ENCODE assay signal across 18 cellular contexts in genomic region chr12:119809023-119809422, GRCh38.
DNase-seq lines count a peak whose midpoint lies in the region; ATAC-seq and TF ChIP-seq lines count a peak whose summit lies in the region.
"Had no signal": no experiment of that assay in that cellular context is flagged by ENCODE, and none has a peak within 500 bp of the region (broad histone marks: within the 10 kb centered on the region; RNA-seq: fewer than 3 reads in every experiment).

No MANE protein-coding gene starts in this region.

- H4K91ac ChIP-seq in mesenchymal stem cell (ENCODE audit: low read length): no peak overlapping the region

- no peaks in the 10 kb centered on the region for H3K9me2 ChIP-seq in PC-3 (replicated peaks; ENCODE audit: low read length)

- ATAC-seq in PC-3: no peak

- H3K27me3 ChIP-seq in PC-3 (ENCODE audit: low read length) (no peaks in the 10 kb centered on the region), mesenchymal stem cell (ENCODE audit: control insufficient read depth in 1 of 2, insufficient read depth in 1 of 2, low read length in 2 of 2) (no peaks in the 10 kb centered on the region)

- no TSS peak for BruUV-seq in PC-3 (replicated peaks; lab: Mats Ljungman, UMichigan)

- no peak overlapping the region for H3K18ac ChIP-seq in mesenchymal stem cell (ENCODE audit: low read depth in 1 of 2, low read length in 2 of 2)

- no peak overlapping the region for H2BK15ac ChIP-seq in mesenchymal stem cell (ENCODE audit: low read depth, poor library complexity, severe bottlenecking)

- intact Hi-C loops in PC-3 (cut with micrococcal nuclease): loop anchor here (5.0 to 10.0 kb wide), 2 partner anchors 126 to 278 kb away; no protein-coding TSS in a partner anchor

- in situ Hi-C loops in GM13977 (cut with MboI; ENCODE audit: low pct_unique_long_range_greater_than_20kb, low sequenced_read_pairs, unreplicated experiment): no loop called here

- POLR2A ChIA-PET in PC-3 (lab: Charles Lee; ENCODE audit: unreplicated experiment): no interaction called here

- no peak overlapping the region for H2BK5ac ChIP-seq in mesenchymal stem cell (ENCODE audit: low read depth, low read length, poor library complexity, severe bottlenecking)

- H3K9ac ChIP-seq in PC-3 (ENCODE audit: low read length) (no peak overlapping the region), mesenchymal stem cell (ENCODE audit: low read length) (no peak overlapping the region)

- no peak overlapping the region for H2AK5ac ChIP-seq in mesenchymal stem cell (ENCODE audit: low read length, severe bottlenecking)

- no peak overlapping the region for H2AFZ ChIP-seq in PC-3 (ENCODE audit: low read length)
- peak overlapping the region; percentile 31 for H2AFZ ChIP-seq in mesenchymal stem cell (ENCODE audit: low read depth, low read length)

- peaks cover 4% of the 10 kb centered on the region for H3F3A ChIP-seq in PC-3 (ENCODE audit: low read length, unreplicated experiment)

- peaks cover 29% of the 10 kb centered on the region for H3K4me1 ChIP-seq in PC-3 (ENCODE audit: insufficient read depth, low read length)
- peaks cover 3% of the 10 kb centered on the region for H3K4me1 ChIP-seq in mesenchymal stem cell (ENCODE audit: control insufficient read depth, insufficient read depth, low read depth, low read length)

- H4K20me1 ChIP-seq in PC-3 (ENCODE audit: low read length): no peaks in the 10 kb centered on the region

- H3K14ac ChIP-seq in mesenchymal stem cell (ENCODE audit: low read length in 2 of 2): no peak overlapping the region

- H3K4me2 ChIP-seq in PC-3 (ENCODE audit: low read length): peak overlapping the region; percentile 15
- H3K4me2 ChIP-seq in mesenchymal stem cell (ENCODE audit: low read length, poor library complexity, severe bottlenecking): no peak overlapping the region

- H3K9me3 ChIP-seq in PC-3 (ENCODE audit: low read length) (no peaks in the 10 kb centered on the region), mesenchymal stem cell (ENCODE audit: control insufficient read depth, low read length) (no peaks in the 10 kb centered on the region)
- H3K9me3 ChIP-seq: esophagus muscularis mucosa had no signal

- H3K4me3 ChIP-seq in PC-3 (ENCODE audit: low read length) (no peak overlapping the region), mesenchymal stem cell (ENCODE audit: insufficient read depth in 1 of 2, low read depth in 1 of 2, low read length in 2 of 2) (no peak overlapping the region)
- H3K4me3 ChIP-seq: dorsolateral prefrontal cortex, esophagus muscularis mucosa, lung had no signal

- H3K79me1 ChIP-seq in mesenchymal stem cell (replicated peaks; ENCODE audit: low read length, poor library complexity, severe bottlenecking): peaks cover 19% of the 10 kb centered on the region

- H3K36me3 ChIP-seq in PC-3 (ENCODE audit: low read depth, low read length) (peaks cover 11% of the 10 kb centered on the region; the same call in 1 of the 2 replicates), mesenchymal stem cell (ENCODE audit: control insufficient read depth in 1 of 2, insufficient read depth in 2 of 2, low read depth in 1 of 2, low read length in 2 of 2) (no peaks in the 10 kb centered on the region)
- H3K36me3 ChIP-seq: esophagus muscularis mucosa had no signal

- 100% methylated on average over 1 of the region's 2 CpGs for WGBS in mesenchymal stem cell

- CTCF ChIA-PET in PC-3 (lab: Charles Lee): no interaction called here

- H4K8ac ChIP-seq in mesenchymal stem cell (ENCODE audit: low read length): no peak overlapping the region

- H3K23ac ChIP-seq in mesenchymal stem cell (ENCODE audit: low read length in 2 of 2): no peak overlapping the region

- H2BK120ac ChIP-seq in mesenchymal stem cell (ENCODE audit: low read depth, low read length): no peak overlapping the region

- H2BK12ac ChIP-seq in mesenchymal stem cell (ENCODE audit: low read length in 2 of 2): no peak overlapping the region

- H3K79me2 ChIP-seq in PC-3 (ENCODE audit: low read length): peaks cover 10% of the 10 kb centered on the region; the same call in 1 of the 2 replicates

- H3K27ac ChIP-seq in PC-3 (ENCODE audit: low read length) (peak overlapping the region; percentile 6), mesenchymal stem cell (ENCODE audit: low read length, poor library complexity, severe bottlenecking) (no peak overlapping the region)
- H3K27ac ChIP-seq: dorsolateral prefrontal cortex, esophagus muscularis mucosa had no signal

- H3K4ac ChIP-seq in mesenchymal stem cell (ENCODE audit: low read depth in 1 of 2, low read length in 2 of 2): no peak overlapping the region

- no peak for TF ChIP-seq CTCF in GM13977 (IDR thresholded peaks at IDR 0.05; ENCODE audit: extremely low read depth, insufficient read depth, missing control alignments)
- no peak for TF ChIP-seq CTCF in GM20000 (IDR thresholded peaks at IDR 0.05; ENCODE audit: extremely low read depth, missing control alignments)
- TF ChIP-seq CTCF in PC-3 (conservative IDR thresholded peaks at IDR 0.05; ENCODE audit: low read depth, low read length): no peak

- peak; percentile 42 for DNase-seq in GM13977 (ENCODE audit: low spot score)
- DNase-seq in GM20000 (ENCODE audit: low spot score): peak; percentile 45
- no peak for DNase-seq in PC-3
- no peak for DNase-seq in mesenchymal stem cell
- DNase-seq in activated CD4-positive, CD25-positive, alpha-beta regulatory T cell treated with anti-CD3 and anti-CD28 coated beads, Interleukin-2, amount 50 U/mL, for 72 hours: no peak
- no peak for DNase-seq in NOMO-1 treated with DMSO at 0.1 percent for 48 hours (lab: John Stamatoyannopoulos, UW; ENCODE audit: unreplicated experiment)
- no peak for DNase-seq in HUDEP-2 (lab: John Stamatoyannopoulos, UW; ENCODE audit: unreplicated experiment in 76 of 76)
- DNase-seq: activated T-cell treated with anti-CD3 and anti-CD28 coated beads, Interleukin-2, amount 50 U/mL, for 24 hours; dorsolateral prefrontal cortex; GF-D8; glutamatergic neuron; immature natural killer cell; KG1; natural killer cell; NCI-H1092; NCI-H526 treated with DMSO at 0.1 percent for 48 hours had no signal

Comparison
In these comparisons a context has a peak if more than half of its experiments do, and no peak if none do; other contexts are left out.
1. DNase-seq: peak in GM13977 (single experiment) and GM20000 (single experiment); none in PC-3 (single experiment), mesenchymal stem cell (single experiment), activated CD4-positive, CD25-positive, alpha-beta regulatory T cell treated with anti-CD3 and anti-CD28 coated beads, Interleukin-2, amount 50 U/mL, for 72 hours (single experiment), NOMO-1 treated with DMSO at 0.1 percent for 48 hours (single experiment) and HUDEP-2 (0 of 76).